In the genomic region with DNA sequence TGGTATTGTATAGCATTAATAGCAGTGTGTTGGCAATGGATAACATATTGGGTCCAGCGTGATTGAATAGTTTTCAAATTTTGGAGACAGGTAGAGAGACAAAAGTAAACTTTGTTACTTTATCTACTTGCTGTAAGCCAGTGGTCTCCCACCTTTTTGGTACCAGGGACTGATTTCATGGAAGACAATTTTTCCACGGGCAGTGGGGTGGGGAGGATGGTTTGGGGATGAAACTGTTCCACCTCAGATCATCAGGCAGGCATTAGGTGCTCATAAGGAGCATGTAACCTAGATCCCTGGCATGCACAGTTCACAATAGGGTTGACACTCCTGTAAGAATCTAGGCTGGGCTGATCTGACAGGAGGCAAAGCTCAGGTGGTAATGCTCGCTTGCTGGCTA, we compare ENCODE assay signal across 38 cellular contexts. TPM values are rescaled to one million over a fixed set of nuclear protein-coding genes. Genes with fewer than 3 reads are reported as not detected.
"Had no signal": no experiment of that assay in that cellular context is flagged by ENCODE, and none has a peak within 500 bp of the region (broad histone marks: within the 10 kb centered on the region; RNA-seq: fewer than 3 reads in every experiment).

No MANE protein-coding gene starts in this region.

- H3K27me3 ChIP-seq: adrenal gland, ascending aorta, body of pancreas, brain microvascular endothelial cell, breast epithelium, cardiac muscle cell had no signal

- H3K4me1 ChIP-seq: adrenal gland, ascending aorta, body of pancreas, breast epithelium had no signal

- H3K9me3 ChIP-seq: adrenal gland, ascending aorta, body of pancreas, breast epithelium had no signal

- DNase-seq: activated effector memory CD4-positive, alpha-beta T cell treated with anti-CD3 and anti-CD28 coated beads, Interleukin-2, amount 50 U/mL, for 16 hours; activated effector memory CD4-positive, alpha-beta T cell treated with Interleukin-2 at 50 U/mL for 16 hours; activated gamma-delta T cell; activated gamma-delta T cell treated with Interleukin-2 at 50 U/mL for 16 hours; activated naive CD4-positive, alpha-beta T cell; activated naive CD4-positive, alpha-beta T cell treated with anti-CD3 and anti-CD28 coated beads for 36 hours; activated naive CD4-positive, alpha-beta T cell treated with anti-CD3 and anti-CD28 coated beads, Interleukin-2, amount 10 ng/mL, durations not matched to agents 7 days and 5 days; activated naive CD4-positive, alpha-beta T cell treated with anti-CD3 and anti-CD28 coated beads, Interleukin-2, amount 50 U/mL, for 16 hours; activated naive CD4-positive, alpha-beta T cell treated with Interleukin-2 at 50 U/mL for 16 hours; activated naive CD8-positive, alpha-beta T cell treated with anti-CD3 and anti-CD28 coated beads for 36 hours; activated naive CD8-positive, alpha-beta T cell treated with anti-CD3 and anti-CD28 coated beads, Interleukin-2, amount 10 ng/mL, durations not matched to agents 7 days and 5 days; activated naive CD8-positive, alpha-beta T cell treated with anti-CD3 and anti-CD28 coated beads, Interleukin-2, amount 50 U/mL, for 24 hours; activated T-cell treated with anti-CD3 and anti-CD28 coated beads, Interleukin-2, amount 50 U/mL, for 1 hour; activated T-cell treated with anti-CD3 and anti-CD28 coated beads, Interleukin-2, amount 50 U/mL, for 24 hours; activated T-cell treated with anti-CD3 and anti-CD28 coated beads, Interleukin-2, amount 50 U/mL, for 4 hours; activated T-cell treated with anti-CD3 and anti-CD28 coated beads, Interleukin-2, amount 50 U/mL, for 48 hours; activated T-cell treated with anti-CD3 and anti-CD28 coated beads, Interleukin-2, amount 50 U/mL, for 72 hours; adrenal gland; amniotic stem cell; amygdala; anterior cingulate cortex; aorta; body of pancreas; brain microvascular endothelial cell; caudate nucleus; central memory CD4-positive, alpha-beta T cell; cerebellar nuclear complex had no signal

- H3K4me3 ChIP-seq: adrenal gland, ascending aorta, body of pancreas, breast epithelium, cardiac muscle cell had no signal

- H3K27ac ChIP-seq: adrenal gland, ascending aorta, body of pancreas, brain microvascular endothelial cell, breast epithelium, cardiac muscle cell had no signal

- H3K36me3 ChIP-seq: adrenal gland, ascending aorta, brain microvascular endothelial cell, breast epithelium, cardiac muscle cell had no signal

RNA-seq across cellular contexts. Expression of gene PROKR2, which starts 14.6 kb away (rescaled TPM):
- total RNA-seq: activated naive CD4-positive, alpha-beta T cell treated with anti-CD3 and anti-CD28 coated beads for 36 hours; activated naive CD4-positive, alpha-beta T cell treated with anti-CD3 and anti-CD28 coated beads, Interleukin-2, amount 50 U/mL, for 72 hours; activated naive CD8-positive, alpha-beta T cell treated with anti-CD3 and anti-CD28 coated beads for 36 hours; activated naive CD8-positive, alpha-beta T cell treated with anti-CD3 and anti-CD28 coated beads, Interleukin-2, amount 10 ng/mL, durations not matched to agents 7 days and 5 days; activated T-cell treated with anti-CD3 and anti-CD28 coated beads, Interleukin-2, amount 50 U/mL, for 4 hours; activated T-cell treated with anti-CD3 and anti-CD28 coated beads, Interleukin-2, amount 50 U/mL, for 72 hours; activated T-helper 1 cell treated with anti-CD3 and anti-CD28 coated beads, Interleukin-12 subunit alpha, Interleukin-12 subunit beta, Interleukin-2, Interleukin-4 antibody, amounts not matched to agents 30 ng/mL and 10 ng/mL and 1 ng/mL, durations not matched to agents 14 hours and 24 hours and 36 hours; activated T-helper 17 cell treated with anti-CD3 and anti-CD28 coated beads, Interleukin-2, amount 50 U/mL, for 72 hours; activated T-helper 2 cell treated with anti-CD3 and anti-CD28 coated beads, Interferon-gamma antibody, Interleukin-2, Interleukin-4, amounts not matched to agents 10 μg/mL and 5 μg/mL and 100 μg/mL, durations not matched to agents 14 hours and 24 hours and 36 hours; adrenal gland; aorta; ascending aorta; astrocyte; body of pancreas; breast epithelium; bronchial epithelial cell; cardiac muscle cell; cardiac septum; chondrocyte had no signal
